8 cellular contexts compared by ENCODE assay signal in genomic region chr7:5595545-5596045, GRCh38. TPM values are rescaled to one million over a fixed set of nuclear protein-coding genes. Genes with fewer than 3 reads are reported as not detected.
DNase-seq lines count a peak whose midpoint lies in the region; ATAC-seq lines count a peak whose summit lies in the region.

No MANE protein-coding gene starts in this region.

- H3K36me3 ChIP-seq in iPS DF 6.9 (ENCODE audit: control insufficient read depth, insufficient read depth, low read length): no peaks in the 10 kb centered on the region

- H3K27me3 ChIP-seq in iPS DF 6.9 (ENCODE audit: control insufficient read depth, insufficient read depth, low read length): no peaks in the 10 kb centered on the region

- H3K27ac Mint-ChIP-seq in activated naive CD4-positive, alpha-beta T cell treated with anti-CD3 and anti-CD28 coated beads, Interleukin-2, amount 50 U/mL, for 72 hours: peak overlapping the region; percentile 70 to 77

- DNase-seq in Ammon's horn (ENCODE audit: low spot score) (peak; percentile 56), HT1080 (ENCODE audit: low read depth) (peak; percentile 76), iPS DF 6.9 (ENCODE audit: low read depth, low spot score) (no peak), left lobe of liver (ENCODE audit: low spot score) (no peak)
- peak in 1 of 2 donors; percentile 38 for DNase-seq in activated naive CD4-positive, alpha-beta T cell treated with anti-CD3 and anti-CD28 coated beads, Interleukin-2, amount 50 U/mL, for 72 hours (ENCODE audit: low spot score in 2 of 2)
- DNase-seq in stimulated activated naive CD8-positive, alpha-beta T cell treated with anti-CD3 and anti-CD28 coated beads, Interleukin-15, Interleukin-2, amounts not matched to agents 100 U/mL and 50 U/mL, for 24 hours: no peak
- no peak for DNase-seq in activated CD4-positive, CD25-positive, alpha-beta regulatory T cell treated with anti-CD3 and anti-CD28 coated beads, Interleukin-2, amount 50 U/mL, for 72 hours

- ATAC-seq in activated naive CD4-positive, alpha-beta T cell treated with anti-CD3 and anti-CD28 coated beads, Interleukin-2, amount 50 U/mL, for 72 hours: peak; percentile 27 to 36
- ATAC-seq in stimulated activated naive CD8-positive, alpha-beta T cell treated with anti-CD3 and anti-CD28 coated beads, Interleukin-15, Interleukin-2, amounts not matched to agents 100 U/mL and 50 U/mL, for 24 hours: peak; percentile 45
- ATAC-seq in left lobe of liver (no peak), HG02938 (IDR thresholded peaks at IDR 0.05; ENCODE audit: unreplicated experiment) (no peak)

- peaks cover 25% of the 10 kb centered on the region for H3K4me1 ChIP-seq in iPS DF 6.9 (ENCODE audit: control insufficient read depth, insufficient read depth, low read length)

- H3K27ac ChIP-seq in iPS DF 6.9 (ENCODE audit: low read length): no peak overlapping the region

- WGBS in iPS DF 6.9 (ENCODE audit: insufficient coverage, insufficient read length): no CpG with 5 or more reads among the region's 9 CpGs

- H3K36me3 Mint-ChIP-seq in activated naive CD4-positive, alpha-beta T cell treated with anti-CD3 and anti-CD28 coated beads, Interleukin-2, amount 50 U/mL, for 72 hours: peaks cover 0 to 21% of the 10 kb centered on the region in 2 donors

- H3K9me3 ChIP-seq in iPS DF 6.9 (ENCODE audit: control insufficient read depth, insufficient read depth, low read length): no peaks in the 10 kb centered on the region

- peak overlapping the region; percentile 72; the same call in 1 of the 2 replicates for H3K4me3 ChIP-seq in iPS DF 6.9 (ENCODE audit: low read length)

- H3K9me3 Mint-ChIP-seq in activated naive CD4-positive, alpha-beta T cell treated with anti-CD3 and anti-CD28 coated beads, Interleukin-2, amount 50 U/mL, for 72 hours: no peaks in the 10 kb centered on the region

RNA-seq across cellular contexts. Expression of gene FSCN1, which starts 3.0 kb away (rescaled TPM):
- 302 and 373 TPM in 2 replicates for total RNA-seq in HT1080 (2014; rRNA removed; shearing (Covaris generic))
- 307 and 322 TPM in 2 replicates for polyA plus RNA-seq in HT1080 (2015; cell fraction: cytosol; rRNA removed)
- 265 and 273 TPM in 2 replicates for polyA plus RNA-seq in HT1080 (2015; cell fraction: nucleus; rRNA removed)
- total RNA-seq in activated naive CD4-positive, alpha-beta T cell treated with anti-CD3 and anti-CD28 coated beads, Interleukin-2, amount 50 U/mL, for 72 hours: 10 to 100 TPM in 1 of 2 donors, 1 to 10 TPM in 1; 3.6 to 91.9 TPM
- total RNA-seq in left lobe of liver: 13.9 TPM

Comparison
In these comparisons a context has a peak if more than half of its experiments do, and no peak if none do; other contexts are left out.
1. DNase-seq: peak in Ammon's horn (single experiment) and HT1080 (single experiment); none in iPS DF 6.9 (single experiment), stimulated activated naive CD8-positive, alpha-beta T cell treated with anti-CD3 and anti-CD28 coated beads, Interleukin-15, Interleukin-2, amounts not matched to agents 100 U/mL and 50 U/mL, for 24 hours (single experiment), activated CD4-positive, CD25-positive, alpha-beta regulatory T cell treated with anti-CD3 and anti-CD28 coated beads, Interleukin-2, amount 50 U/mL, for 72 hours (single experiment) and left lobe of liver (single experiment).
2. ATAC-seq: peak in activated naive CD4-positive, alpha-beta T cell treated with anti-CD3 and anti-CD28 coated beads, Interleukin-2, amount 50 U/mL, for 72 hours (2 of 2) and stimulated activated naive CD8-positive, alpha-beta T cell treated with anti-CD3 and anti-CD28 coated beads, Interleukin-15, Interleukin-2, amounts not matched to agents 100 U/mL and 50 U/mL, for 24 hours (single experiment); none in left lobe of liver (single experiment) and HG02938 (single experiment).